2 cellular contexts compared by ENCODE assay signal in the genomic region with DNA sequence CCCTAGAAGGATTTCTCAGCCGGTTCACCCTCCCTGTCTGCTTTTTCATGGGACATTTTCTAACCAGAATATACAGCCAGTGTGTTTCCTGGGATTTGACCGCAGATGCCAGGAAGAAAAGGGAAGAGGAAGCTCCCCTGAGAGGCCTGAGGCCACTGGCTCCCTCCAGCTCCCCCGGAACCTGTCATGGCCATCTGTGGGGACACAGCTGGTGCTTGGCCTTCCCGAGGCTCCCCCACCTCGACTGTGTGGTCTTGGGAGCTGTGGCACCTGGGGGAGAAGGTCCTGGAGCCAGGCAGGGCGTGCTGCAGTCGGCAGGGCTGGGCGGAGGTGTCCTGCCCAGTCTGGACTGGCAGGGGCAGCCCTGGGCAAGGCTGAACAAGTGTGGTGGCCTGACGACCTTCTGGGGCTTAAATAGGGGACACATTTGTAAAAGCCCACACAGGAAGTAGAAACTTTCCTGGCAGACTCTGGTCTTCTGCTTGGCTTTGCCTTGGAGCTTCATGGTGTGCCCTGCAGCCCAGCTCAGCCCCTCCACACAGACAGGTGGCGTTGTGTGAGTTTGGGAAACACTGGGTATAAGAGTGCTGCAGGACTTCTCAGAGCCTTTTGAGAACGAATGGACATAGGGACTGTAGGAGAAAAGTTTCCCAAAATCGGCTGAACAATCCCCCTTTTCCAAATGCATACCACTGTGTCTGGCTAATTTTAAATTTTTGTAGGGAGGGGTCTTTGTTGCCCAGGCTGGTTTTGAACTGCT.
TF ChIP-seq lines count a peak whose summit lies in the region.

No MANE protein-coding gene starts in this region.

TF ChIP-seq in SK-N-SH, 30 proteins besides CTCF, POLR2A, EP300 and RAD21:
- TF ChIP-seq MXI1 (IDR thresholded peaks at IDR 0.05; ENCODE audit: low read depth, low read length) (no peak), TCF12 (IDR thresholded peaks at IDR 0.05) (no peak), TAF1 (IDR thresholded peaks at IDR 0.05; ENCODE audit: borderline replicate concordance, low read depth, low read length) (no peak), FOXM1 (IDR thresholded peaks at IDR 0.05; ENCODE audit: low read depth) (no peak), MEF2A (IDR thresholded peaks at IDR 0.05; ENCODE audit: borderline replicate concordance, low read depth) (no peak), NRF1 (IDR thresholded peaks at IDR 0.05; ENCODE audit: low read depth, low read length) (no peak), SMC3 (IDR thresholded peaks at IDR 0.05; ENCODE audit: low read depth, low read length) (no peak), FOXJ3 (CRISPR knock-in tag; IDR thresholded peaks at IDR 0.05) (no peak), JUND (IDR thresholded peaks at IDR 0.05) (no peak), RXRA (IDR thresholded peaks at IDR 0.05; ENCODE audit: borderline replicate concordance, low read depth) (no peak), POLR2AphosphoS5 (IDR thresholded peaks at IDR 0.05; ENCODE audit: low read depth, low read length) (no peak), ELF1 (IDR thresholded peaks at IDR 0.05) (no peak)
- TF ChIP-seq, protein P1, sequence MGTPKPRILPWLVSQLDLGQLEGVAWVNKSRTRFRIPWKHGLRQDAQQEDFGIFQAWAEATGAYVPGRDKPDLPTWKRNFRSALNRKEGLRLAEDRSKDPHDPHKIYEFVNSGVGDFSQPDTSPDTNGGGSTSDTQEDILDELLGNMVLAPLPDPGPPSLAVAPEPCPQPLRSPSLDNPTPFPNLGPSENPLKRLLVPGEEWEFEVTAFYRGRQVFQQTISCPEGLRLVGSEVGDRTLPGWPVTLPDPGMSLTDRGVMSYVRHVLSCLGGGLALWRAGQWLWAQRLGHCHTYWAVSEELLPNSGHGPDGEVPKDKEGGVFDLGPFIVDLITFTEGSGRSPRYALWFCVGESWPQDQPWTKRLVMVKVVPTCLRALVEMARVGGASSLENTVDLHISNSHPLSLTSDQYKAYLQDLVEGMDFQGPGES (IDR thresholded peaks at IDR 0.05; ENCODE audit: low read depth, low read length) = no peak
- TF ChIP-seq, protein P2, sequence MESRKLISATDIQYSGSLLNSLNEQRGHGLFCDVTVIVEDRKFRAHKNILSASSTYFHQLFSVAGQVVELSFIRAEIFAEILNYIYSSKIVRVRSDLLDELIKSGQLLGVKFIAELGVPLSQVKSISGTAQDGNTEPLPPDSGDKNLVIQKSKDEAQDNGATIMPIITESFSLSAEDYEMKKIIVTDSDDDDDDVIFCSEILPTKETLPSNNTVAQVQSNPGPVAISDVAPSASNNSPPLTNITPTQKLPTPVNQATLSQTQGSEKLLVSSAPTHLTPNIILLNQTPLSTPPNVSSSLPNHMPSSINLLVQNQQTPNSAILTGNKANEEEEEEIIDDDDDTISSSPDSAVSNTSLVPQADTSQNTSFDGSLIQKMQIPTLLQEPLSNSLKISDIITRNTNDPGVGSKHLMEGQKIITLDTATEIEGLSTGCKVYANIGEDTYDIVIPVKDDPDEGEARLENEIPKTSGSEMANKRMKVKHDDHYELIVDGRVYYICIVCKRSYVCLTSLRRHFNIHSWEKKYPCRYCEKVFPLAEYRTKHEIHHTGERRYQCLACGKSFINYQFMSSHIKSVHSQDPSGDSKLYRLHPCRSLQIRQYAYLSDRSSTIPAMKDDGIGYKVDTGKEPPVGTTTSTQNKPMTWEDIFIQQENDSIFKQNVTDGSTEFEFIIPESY (IDR thresholded peaks at IDR 0.05; ENCODE audit: borderline replicate concordance, low read depth) = no peak

TF ChIP-seq in SK-N-SH treated with all-trans-retinoic acid at 6 μM for 48 hours, 23 proteins besides CTCF, POLR2A, EP300 and RAD21:
- TF ChIP-seq CSDC2 (CRISPR knock-in tag; IDR thresholded peaks at IDR 0.05) = no peak
- no peak for TF ChIP-seq ZFP30 (CRISPR knock-in tag; IDR thresholded peaks at IDR 0.05)
- TF ChIP-seq, protein P3, sequence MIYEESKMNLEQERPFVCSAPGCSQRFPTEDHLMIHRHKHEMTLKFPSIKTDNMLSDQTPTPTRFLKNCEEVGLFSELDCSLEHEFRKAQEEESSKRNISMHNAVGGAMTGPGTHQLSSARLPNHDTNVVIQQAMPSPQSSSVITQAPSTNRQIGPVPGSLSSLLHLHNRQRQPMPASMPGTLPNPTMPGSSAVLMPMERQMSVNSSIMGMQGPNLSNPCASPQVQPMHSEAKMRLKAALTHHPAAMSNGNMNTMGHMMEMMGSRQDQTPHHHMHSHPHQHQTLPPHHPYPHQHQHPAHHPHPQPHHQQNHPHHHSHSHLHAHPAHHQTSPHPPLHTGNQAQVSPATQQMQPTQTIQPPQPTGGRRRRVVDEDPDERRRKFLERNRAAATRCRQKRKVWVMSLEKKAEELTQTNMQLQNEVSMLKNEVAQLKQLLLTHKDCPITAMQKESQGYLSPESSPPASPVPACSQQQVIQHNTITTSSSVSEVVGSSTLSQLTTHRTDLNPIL (CRISPR knock-in tag; IDR thresholded peaks at IDR 0.05; ENCODE audit: low read depth) = no peak
- no peak for TF ChIP-seq ESRRG (CRISPR knock-in tag; IDR thresholded peaks at IDR 0.05)
- TF ChIP-seq ZNF565 (CRISPR knock-in tag; conservative IDR thresholded peaks at IDR 0.05; ENCODE audit: low read depth) = no peak
- no peak for TF ChIP-seq GLIS3 (CRISPR knock-in tag; IDR thresholded peaks at IDR 0.05)
- no peak for TF ChIP-seq SNAI2 (CRISPR knock-in tag; IDR thresholded peaks at IDR 0.05)
- TF ChIP-seq ARNTL (CRISPR knock-in tag; IDR thresholded peaks at IDR 0.05; ENCODE audit: borderline replicate concordance, low read depth) = no peak
- TF ChIP-seq, protein P4, sequence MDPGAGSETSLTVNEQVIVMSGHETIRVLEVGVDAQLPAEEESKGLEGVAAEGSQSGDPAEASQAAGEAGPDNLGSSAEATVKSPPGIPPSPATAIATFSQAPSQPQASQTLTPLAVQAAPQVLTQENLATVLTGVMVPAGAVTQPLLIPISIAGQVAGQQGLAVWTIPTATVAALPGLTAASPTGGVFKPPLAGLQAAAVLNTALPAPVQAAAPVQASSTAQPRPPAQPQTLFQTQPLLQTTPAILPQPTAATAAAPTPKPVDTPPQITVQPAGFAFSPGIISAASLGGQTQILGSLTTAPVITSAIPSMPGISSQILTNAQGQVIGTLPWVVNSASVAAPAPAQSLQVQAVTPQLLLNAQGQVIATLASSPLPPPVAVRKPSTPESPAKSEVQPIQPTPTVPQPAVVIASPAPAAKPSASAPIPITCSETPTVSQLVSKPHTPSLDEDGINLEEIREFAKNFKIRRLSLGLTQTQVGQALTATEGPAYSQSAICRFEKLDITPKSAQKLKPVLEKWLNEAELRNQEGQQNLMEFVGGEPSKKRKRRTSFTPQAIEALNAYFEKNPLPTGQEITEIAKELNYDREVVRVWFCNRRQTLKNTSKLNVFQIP (CRISPR knock-in tag; IDR thresholded peaks at IDR 0.05; ENCODE audit: borderline replicate concordance, low read depth) = no peak
- TF ChIP-seq TCF4 (CRISPR knock-in tag; IDR thresholded peaks at IDR 0.05; ENCODE audit: borderline replicate concordance) = no peak
- TF ChIP-seq, protein P5, sequence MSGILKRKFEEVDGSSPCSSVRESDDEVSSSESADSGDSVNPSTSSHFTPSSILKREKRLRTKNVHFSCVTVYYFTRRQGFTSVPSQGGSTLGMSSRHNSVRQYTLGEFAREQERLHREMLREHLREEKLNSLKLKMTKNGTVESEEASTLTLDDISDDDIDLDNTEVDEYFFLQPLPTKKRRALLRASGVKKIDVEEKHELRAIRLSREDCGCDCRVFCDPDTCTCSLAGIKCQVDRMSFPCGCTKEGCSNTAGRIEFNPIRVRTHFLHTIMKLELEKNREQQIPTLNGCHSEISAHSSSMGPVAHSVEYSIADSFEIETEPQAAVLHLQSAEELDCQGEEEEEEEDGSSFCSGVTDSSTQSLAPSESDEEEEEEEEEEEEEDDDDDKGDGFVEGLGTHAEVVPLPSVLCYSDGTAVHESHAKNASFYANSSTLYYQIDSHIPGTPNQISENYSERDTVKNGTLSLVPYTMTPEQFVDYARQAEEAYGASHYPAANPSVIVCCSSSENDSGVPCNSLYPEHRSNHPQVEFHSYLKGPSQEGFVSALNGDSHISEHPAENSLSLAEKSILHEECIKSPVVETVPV (CRISPR knock-in tag; IDR thresholded peaks at IDR 0.05) = no peak
- TF ChIP-seq PPARA (CRISPR knock-in tag; IDR thresholded peaks at IDR 0.05; ENCODE audit: borderline replicate concordance) = no peak
- no peak for TF ChIP-seq ZC3H10 (CRISPR knock-in tag; IDR thresholded peaks at IDR 0.05)
- TF ChIP-seq ZFP3 (CRISPR knock-in tag; IDR thresholded peaks at IDR 0.05) = no peak
- TF ChIP-seq OSR1 (CRISPR knock-in tag; IDR thresholded peaks at IDR 0.05) = no peak
- TF ChIP-seq ISL1 (CRISPR knock-in tag; IDR thresholded peaks at IDR 0.05) = no peak
- TF ChIP-seq, protein P6, sequence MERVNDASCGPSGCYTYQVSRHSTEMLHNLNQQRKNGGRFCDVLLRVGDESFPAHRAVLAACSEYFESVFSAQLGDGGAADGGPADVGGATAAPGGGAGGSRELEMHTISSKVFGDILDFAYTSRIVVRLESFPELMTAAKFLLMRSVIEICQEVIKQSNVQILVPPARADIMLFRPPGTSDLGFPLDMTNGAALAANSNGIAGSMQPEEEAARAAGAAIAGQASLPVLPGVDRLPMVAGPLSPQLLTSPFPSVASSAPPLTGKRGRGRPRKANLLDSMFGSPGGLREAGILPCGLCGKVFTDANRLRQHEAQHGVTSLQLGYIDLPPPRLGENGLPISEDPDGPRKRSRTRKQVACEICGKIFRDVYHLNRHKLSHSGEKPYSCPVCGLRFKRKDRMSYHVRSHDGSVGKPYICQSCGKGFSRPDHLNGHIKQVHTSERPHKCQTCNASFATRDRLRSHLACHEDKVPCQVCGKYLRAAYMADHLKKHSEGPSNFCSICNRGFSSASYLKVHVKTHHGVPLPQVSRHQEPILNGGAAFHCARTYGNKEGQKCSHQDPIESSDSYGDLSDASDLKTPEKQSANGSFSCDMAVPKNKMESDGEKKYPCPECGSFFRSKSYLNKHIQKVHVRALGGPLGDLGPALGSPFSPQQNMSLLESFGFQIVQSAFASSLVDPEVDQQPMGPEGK (CRISPR knock-in tag; IDR thresholded peaks at IDR 0.05; ENCODE audit: borderline replicate concordance) = no peak
- TF ChIP-seq ZNF70 (CRISPR knock-in tag; IDR thresholded peaks at IDR 0.05) = no peak
- no peak for TF ChIP-seq BACH2 (CRISPR knock-in tag; IDR thresholded peaks at IDR 0.05; ENCODE audit: borderline replicate concordance)
